8 cellular contexts compared by ENCODE assay signal in genomic region chr6:39865011-39865888, GRCh38.
DNase-seq lines count a peak whose midpoint lies in the region; ATAC-seq lines count a peak whose summit lies in the region.

No MANE protein-coding gene starts in this region.

- in situ Hi-C loops in KBM-7 (cut with MboI; ENCODE audit: low pct_unique_long_range_greater_than_20kb, low sequenced_read_pairs) (no loop called here), T47D (cut with HindIII; ENCODE audit: low pct_unique_long_range_greater_than_20kb, low sequenced_read_pairs) (no loop called here)

- DNase-seq in DMS53 treated with DMSO at 0.1 percent for 48 hours (lab: John Stamatoyannopoulos, UW; ENCODE audit: unreplicated experiment) (peak; percentile 8), KBM-7 (peak; percentile 47), T-helper 9 cell (peak; percentile 38), T47D (ENCODE audit: low read depth in 1 of 2, low spot score in 1 of 2) (peak; percentile 66 to 83), kidney tubule cell (ENCODE audit: low spot score) (peak; percentile 71)
- peak; percentile 10 to 55 for DNase-seq in stimulated activated CD4-positive, alpha-beta T cell treated with anti-CD3 and anti-CD28 coated beads, Interleukin-4, amount 100 ng/mL, for 4 hours

- ATAC-seq in HG02571 (IDR thresholded peaks at IDR 0.05; ENCODE audit: unreplicated experiment): no peak
- ATAC-seq in GM18867 (IDR thresholded peaks at IDR 0.05; ENCODE audit: unreplicated experiment): no peak

Comparison
In these comparisons a context has a peak if more than half of its experiments do, and no peak if none do; other contexts are left out.
1. DNase-seq: peak in every context shown above with its lines; median percentile 74 in T47D; 71 in kidney tubule cell; 47 in KBM-7; 38 in T-helper 9 cell; 32 in stimulated activated CD4-positive, alpha-beta T cell treated with anti-CD3 and anti-CD28 coated beads, Interleukin-4, amount 100 ng/mL, for 4 hours; 8 in DMS53 treated with DMSO at 0.1 percent for 48 hours.